ENCODE assay signal across 8 cellular contexts in the genomic region with DNA sequence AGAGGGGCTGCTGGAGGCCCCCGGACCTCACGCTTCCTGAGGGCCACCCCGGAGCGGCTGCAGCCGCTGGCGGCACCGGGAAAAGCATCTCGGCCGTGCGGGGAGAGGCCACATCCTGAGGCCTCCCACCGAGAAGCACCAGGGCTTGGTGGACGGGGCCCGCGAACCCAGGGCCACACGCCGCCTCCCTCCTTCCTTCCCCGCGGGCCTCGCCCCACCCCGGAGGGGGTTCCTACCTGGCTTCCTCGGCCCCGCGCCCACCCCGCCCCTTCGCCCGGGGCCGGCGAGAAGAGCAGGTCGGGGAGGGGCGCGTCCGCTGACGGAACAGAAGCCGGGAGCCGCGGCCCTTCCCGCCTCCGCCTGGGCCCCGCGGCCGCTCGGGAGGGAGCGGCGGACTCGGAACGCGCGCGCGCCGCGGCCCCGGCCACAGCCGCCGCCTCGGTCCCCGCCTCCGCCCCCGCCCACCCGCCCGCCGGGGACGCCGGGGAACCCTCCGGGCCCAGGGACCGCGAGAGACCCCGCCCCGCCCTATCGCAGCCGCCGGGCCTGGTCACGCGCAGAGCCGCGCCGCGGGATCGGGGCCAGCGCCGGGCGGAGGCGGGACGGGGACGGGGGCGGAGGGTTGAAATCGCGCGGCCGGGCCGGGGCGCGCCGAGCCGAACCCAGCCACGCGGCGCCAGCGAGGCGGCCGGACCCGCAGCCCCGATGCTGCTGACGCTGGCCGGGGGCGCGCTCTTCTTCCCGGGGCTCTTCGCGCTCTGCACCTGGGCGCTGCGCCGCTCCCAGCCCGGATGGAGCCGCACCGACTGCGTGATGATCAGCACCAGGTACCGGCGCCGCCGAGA. TPM values are rescaled to one million over a fixed set of nuclear protein-coding genes. Genes with fewer than 3 reads are reported as not detected.
DNase-seq lines count a peak whose midpoint lies in the region; ATAC-seq, FAIRE-seq and TF ChIP-seq lines count a peak whose summit lies in the region.

TSS of gene TLCD3A (plus strand) at position 654 of the 845 bp plus-strand sequence. CDS start at position 706, 52 bp downstream.

- peak within 1 kb of the TSS; percentile 99 for H3K4me2 ChIP-seq in neural progenitor cell

- peak within 1 kb of the TSS; percentile 75 for H3K9ac ChIP-seq in neural progenitor cell

- peaks cover 61% of the 10 kb centered on the region for H3K79me2 ChIP-seq in neural progenitor cell (ENCODE audit: low read depth)

- no peaks in the 10 kb centered on the region for H3K9me3 Mint-ChIP-seq in neural progenitor cell

- peaks cover 3% of the 10 kb centered on the region for H3K27me3 Mint-ChIP-seq in neural progenitor cell (ENCODE audit: insufficient read depth, low read depth)

- H3K36me3 Mint-ChIP-seq in neural progenitor cell, result peaks cover 19% of the 10 kb centered on the region

- peaks cover 26% of the 10 kb centered on the region for H3K4me1 Mint-ChIP-seq in neural progenitor cell

- peak within 1 kb of the TSS; percentile 100 for H3K4me3 ChIP-seq in neural progenitor cell
- peak within 1 kb of the TSS; percentile 49 to 96 for H3K4me3 ChIP-seq in uterus

- TF ChIP-seq POLR2A in uterus (IDR thresholded peaks at IDR 0.05), result no peak

- TF ChIP-seq CTCF in neural progenitor cell (IDR thresholded peaks at IDR 0.05), result no peak
- TF ChIP-seq CTCF in uterus (IDR thresholded peaks at IDR 0.05), result no peak

- peak within 1 kb of the TSS; percentile 93 for H2AFZ ChIP-seq in neural progenitor cell (replicated peaks)

- no peaks in the 10 kb centered on the region for H3K27me3 ChIP-seq in neural progenitor cell
- H3K27me3 ChIP-seq in uterus, result no peaks in the 10 kb centered on the region

- DNase-seq in NCI-H2081 (lab: John Stamatoyannopoulos, UW) (peak; percentile 51 to 62), NCI-H2081 treated with DMSO at 0.1 percent for 48 hours (lab: John Stamatoyannopoulos, UW) (no peak), RKO (ENCODE audit: low spot score) (peak; percentile 61), frontal cortex (ENCODE audit: low spot score in 2 of 2) (peak; percentile 83 to 86), neural progenitor cell (ENCODE audit: low spot score) (peak; percentile 86), uterus (peak; percentile 66 to 77)
- DNase-seq in activated naive CD4-positive, alpha-beta T cell treated with anti-CD3 and anti-CD28 coated beads, Interleukin-2, amount 50 U/mL, for 16 hours, result peak; percentile 52

- intact Hi-C loops in uterus (cut with DNase I; ENCODE audit: low total_unique reads), result no loop called here

- no peak within 1 kb of the TSS for H3K27ac ChIP-seq in neural progenitor cell
- H3K27ac ChIP-seq in uterus, result peak within 1 kb of the TSS; percentile 78 to 81

- peak within 1 kb of the TSS; percentile 86 for H3K27ac Mint-ChIP-seq in neural progenitor cell

- peak; percentile 50 for ATAC-seq in HG02973 (IDR thresholded peaks at IDR 0.05; ENCODE audit: unreplicated experiment)

- peaks cover 18% of the 10 kb centered on the region for H4K20me1 ChIP-seq in neural progenitor cell (ENCODE audit: low read depth)

- peaks cover 10% of the 10 kb centered on the region for H3K4me1 ChIP-seq in neural progenitor cell
- H3K4me1 ChIP-seq in uterus, result no peaks in the 10 kb centered on the region

- no peak for FAIRE-seq in frontal cortex (lab: Jason Lieb, UNC)

- H3K4me3 Mint-ChIP-seq in neural progenitor cell, result peak within 1 kb of the TSS; percentile 95

- no peaks in the 10 kb centered on the region for H3K36me3 ChIP-seq in neural progenitor cell
- H3K36me3 ChIP-seq in uterus, result no peaks in the 10 kb centered on the region

- peaks cover 15% of the 10 kb centered on the region for H3F3A ChIP-seq in neural progenitor cell (ENCODE audit: low read depth)

- H3K9me3 ChIP-seq in neural progenitor cell (ENCODE audit: low read depth), result no peaks in the 10 kb centered on the region
- H3K9me3 ChIP-seq in uterus, result no peaks in the 10 kb centered on the region

RNA-seq across cellular contexts. Expression of gene TLCD3A, which starts in this region (rescaled TPM):
- 11.4 TPM for total RNA-seq in frontal cortex
- 13.4 and 24.3 TPM in 2 replicates for total RNA-seq in neural progenitor cell (ENCODE audit: low replicate concordance)
- 10 to 100 TPM in 2 of 4 donors, 1 to 10 TPM in 1, not detected in 1; 3.2 to 19.6 (median 15.6) TPM for total RNA-seq in uterus
